Comparison of ENCODE assay signal across 1 cellular context in genomic region chr17:73342549-73343167, GRCh38.
TF ChIP-seq lines count a peak whose summit lies in the region.

No MANE protein-coding gene starts in this region.

TF ChIP-seq in HepG2, 621 proteins besides CTCF, POLR2A, EP300 and RAD21 (continued from another document):
- TF ChIP-seq, protein P1, sequence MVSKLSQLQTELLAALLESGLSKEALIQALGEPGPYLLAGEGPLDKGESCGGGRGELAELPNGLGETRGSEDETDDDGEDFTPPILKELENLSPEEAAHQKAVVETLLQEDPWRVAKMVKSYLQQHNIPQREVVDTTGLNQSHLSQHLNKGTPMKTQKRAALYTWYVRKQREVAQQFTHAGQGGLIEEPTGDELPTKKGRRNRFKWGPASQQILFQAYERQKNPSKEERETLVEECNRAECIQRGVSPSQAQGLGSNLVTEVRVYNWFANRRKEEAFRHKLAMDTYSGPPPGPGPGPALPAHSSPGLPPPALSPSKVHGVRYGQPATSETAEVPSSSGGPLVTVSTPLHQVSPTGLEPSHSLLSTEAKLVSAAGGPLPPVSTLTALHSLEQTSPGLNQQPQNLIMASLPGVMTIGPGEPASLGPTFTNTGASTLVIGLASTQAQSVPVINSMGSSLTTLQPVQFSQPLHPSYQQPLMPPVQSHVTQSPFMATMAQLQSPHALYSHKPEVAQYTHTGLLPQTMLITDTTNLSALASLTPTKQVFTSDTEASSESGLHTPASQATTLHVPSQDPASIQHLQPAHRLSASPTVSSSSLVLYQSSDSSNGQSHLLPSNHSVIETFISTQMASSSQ (IDR thresholded peaks at IDR 0.05; ENCODE audit: low read depth) = no peak
- TF ChIP-seq, protein P1 (CRISPR knock-in tag; IDR thresholded peaks at IDR 0.05; ENCODE audit: borderline replicate concordance) = no peak
- TF ChIP-seq, protein P2, sequence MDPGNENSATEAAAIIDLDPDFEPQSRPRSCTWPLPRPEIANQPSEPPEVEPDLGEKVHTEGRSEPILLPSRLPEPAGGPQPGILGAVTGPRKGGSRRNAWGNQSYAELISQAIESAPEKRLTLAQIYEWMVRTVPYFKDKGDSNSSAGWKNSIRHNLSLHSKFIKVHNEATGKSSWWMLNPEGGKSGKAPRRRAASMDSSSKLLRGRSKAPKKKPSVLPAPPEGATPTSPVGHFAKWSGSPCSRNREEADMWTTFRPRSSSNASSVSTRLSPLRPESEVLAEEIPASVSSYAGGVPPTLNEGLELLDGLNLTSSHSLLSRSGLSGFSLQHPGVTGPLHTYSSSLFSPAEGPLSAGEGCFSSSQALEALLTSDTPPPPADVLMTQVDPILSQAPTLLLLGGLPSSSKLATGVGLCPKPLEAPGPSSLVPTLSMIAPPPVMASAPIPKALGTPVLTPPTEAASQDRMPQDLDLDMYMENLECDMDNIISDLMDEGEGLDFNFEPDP (CRISPR knock-in tag; conservative IDR thresholded peaks at IDR 0.05) = no peak
- TF ChIP-seq IKZF4 (CRISPR knock-in tag; IDR thresholded peaks at IDR 0.05; ENCODE audit: borderline replicate concordance, low read depth, not compliant biosample characterization) (no peak), ZMYM3 (CRISPR knock-in tag; IDR thresholded peaks at IDR 0.05) (peak; percentile 58; the same call in 1 of the 2 replicates), KDM1A (CRISPR knock-in tag; IDR thresholded peaks at IDR 0.05) (peak; percentile 70; the same call in 1 of the 2 replicates), ZNF629 (CRISPR knock-in tag; conservative IDR thresholded peaks at IDR 0.05) (peak; percentile 94)
